Comparison of ENCODE assay signal across 8 cellular contexts in the genomic region with DNA sequence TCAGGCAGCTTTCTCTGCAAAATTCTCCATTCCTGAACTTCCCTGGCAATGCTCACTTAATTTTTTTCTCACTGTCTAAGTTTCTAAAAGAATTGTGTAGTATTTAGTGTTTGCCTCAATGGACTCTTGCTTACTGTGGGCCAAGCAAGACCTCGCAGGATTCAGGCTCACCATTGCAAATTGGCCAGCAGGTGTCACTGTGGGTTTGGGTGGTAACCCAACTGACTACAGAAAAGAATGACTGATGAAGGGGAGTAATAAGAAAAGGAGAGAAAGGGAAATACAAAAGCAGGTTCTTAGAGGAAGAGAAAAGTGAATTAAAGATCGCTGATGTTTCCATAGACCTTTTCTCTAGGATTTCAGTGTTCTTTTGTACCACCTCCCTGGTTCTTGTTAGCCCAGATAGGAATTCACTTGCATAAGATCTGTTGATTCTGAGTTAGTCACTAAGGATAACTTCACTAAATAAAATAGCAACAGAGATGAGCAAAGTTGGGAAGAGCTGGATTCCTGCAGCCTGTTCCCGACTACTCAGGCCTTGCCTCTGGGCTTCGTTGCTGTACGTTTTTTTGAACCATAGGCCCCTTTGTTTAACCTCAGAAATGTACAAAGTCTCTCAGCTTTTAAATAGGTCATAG.
DNase-seq lines count a peak whose midpoint lies in the region; ATAC-seq and TF ChIP-seq lines count a peak whose summit lies in the region.

No MANE protein-coding gene starts in this region.

- H3K4me3 Mint-ChIP-seq in brain, result peak overlapping the region in 1 of 5 experiments; percentile 19

- peak; percentile 79 for DNase-seq in Daoy (ENCODE audit: low read depth)
- peak; percentile 68 for DNase-seq in LHCN-M2 (ENCODE audit: low read depth)
- DNase-seq in SJSA1 (ENCODE audit: low read depth in 1 of 2, low spot score in 2 of 2), result peak; percentile 65 to 66
- DNase-seq in iPS-NIHi7 (ENCODE audit: extremely low spot score), result peak; percentile 78
- peak; percentile 1 to 50 for DNase-seq in stimulated activated CD4-positive, alpha-beta T cell treated with anti-CD3 and anti-CD28 coated beads, Interleukin-12 subunit alpha, Interleukin-12 subunit beta, amount 100 ng/mL, for 24 hours (ENCODE audit: low read depth in 2 of 2)

- H3K9me3 ChIP-seq in SJSA1 (replicated peaks), result no peaks in the 10 kb centered on the region

- no peaks in the 10 kb centered on the region for H3K36me3 ChIP-seq in SJSA1

- no peaks in the 10 kb centered on the region for H3K36me3 Mint-ChIP-seq in brain

- peaks cover 12% of the 10 kb centered on the region for H3K4me1 ChIP-seq in SJSA1 (replicated peaks)

- no peaks in the 10 kb centered on the region for H3K27me3 ChIP-seq in SJSA1 (replicated peaks)

- peaks cover 3% of the 10 kb centered on the region for H3K27me3 Mint-ChIP-seq in brain

- H3K4me3 ChIP-seq in SJSA1, result no peak overlapping the region

- no peak overlapping the region for H3K27ac ChIP-seq in SJSA1

- H3K27ac Mint-ChIP-seq in brain, result peak overlapping the region in 4 of 5 experiments; percentile 12 to 74 (median 60)

- peaks cover 63% of the 10 kb centered on the region for H3K4me1 Mint-ChIP-seq in brain

- no peaks in the 10 kb centered on the region for H3K9me3 Mint-ChIP-seq in brain

- peak; percentile 87 to 93 for TF ChIP-seq CTCF in brain (conservative IDR thresholded peaks at IDR 0.05)

- ATAC-seq in GM21576 (IDR thresholded peaks at IDR 0.05; ENCODE audit: unreplicated experiment), result peak; percentile 60
- ATAC-seq in HG02970 (IDR thresholded peaks at IDR 0.05; ENCODE audit: low FRiP score, unreplicated experiment), result no peak

Comparison
In these comparisons a context has a peak if more than half of its experiments do, and no peak if none do; other contexts are left out.
1. DNase-seq: peak in every context shown above with its lines; median percentile 79 in Daoy; 78 in iPS-NIHi7; 68 in LHCN-M2; 66 in SJSA1; 26 in stimulated activated CD4-positive, alpha-beta T cell treated with anti-CD3 and anti-CD28 coated beads, Interleukin-12 subunit alpha, Interleukin-12 subunit beta, amount 100 ng/mL, for 24 hours.